In genomic region chr4:3954540-3955360, GRCh38 we compare ENCODE assay signal across 8 cellular contexts.
A peak's percentile ranks its signal among the peaks of the same experiment; 100 is the strongest.
DNase-seq lines count a peak whose midpoint lies in the region; ATAC-seq, FAIRE-seq and TF ChIP-seq lines count a peak whose summit lies in the region.
"Not testable (repeated sequence)": the region's sequence is repeated elsewhere in the genome, so short reads cannot be mapped to it uniquely, and the experiment has no call there.

No MANE protein-coding gene starts in this region.

- not testable (repeated sequence) for H2AFZ ChIP-seq in KMS-11 (ENCODE audit: low read depth)

- TF ChIP-seq POLR2A in A549 (IDR thresholded peaks at IDR 0.05; ENCODE audit: low read length) (peak; percentile 64), right lobe of liver (IDR thresholded peaks at IDR 0.05) (peak; percentile 10)

- not testable (repeated sequence) for TF ChIP-seq EP300 in A549 (IDR thresholded peaks at IDR 0.05)

- H3K4me2 ChIP-seq in A549 (peak overlapping the region; percentile 82), KMS-11 (peak overlapping the region; percentile 21; the same call in 1 of the 2 replicates)

- DNase-seq in A549 (ENCODE audit: low read depth in 1 of 2, low spot score in 1 of 2) (peak; percentile 51 to 88), RCC 7860 (ENCODE audit: low spot score) (peak; percentile 92), activated T-cell treated with anti-CD3 and anti-CD28 coated beads for 4 hours (peak; percentile 47), right lobe of liver (peak in 2 of 3 donors; percentile 58 to 71)
- peak; percentile 47 for DNase-seq in effector CD8-positive, alpha-beta T cell (lab: John Stamatoyannopoulos, UW)
- DNase-seq in stimulated activated CD4-positive, alpha-beta T cell treated with anti-CD3 and anti-CD28 coated beads, Interleukin-15, amount 100 ng/mL, for 1 hour (ENCODE audit: low read depth in 1 of 2, low spot score in 1 of 2) = peak; percentile 16 to 54

- H3K36me3 ChIP-seq in KMS-11 (ENCODE audit: insufficient read depth); right lobe of liver: not testable (repeated sequence)

- not testable (repeated sequence) for H4K20me1 ChIP-seq in KMS-11 (ENCODE audit: insufficient read depth)

- POLR2A ChIA-PET in A549 (lab: Yijun Ruan, JAX) = not testable (repeated sequence)

- 0% methylated on average over 17 of the region's 57 CpGs for WGBS in A549 (ENCODE audit: missing lambda C conversion rate)
- WGBS in right lobe of liver (ENCODE audit: insufficient coverage, low coverage, low lambda C conversion rate, missing lambda C conversion rate) = 2% methylated on average over 13 of the region's 57 CpGs

- CTCF ChIA-PET in A549 (lab: Yijun Ruan, JAX) = not testable (repeated sequence)

- H3K79me2 ChIP-seq in KMS-11 (ENCODE audit: insufficient read depth, low read depth) = not testable (repeated sequence)

- peaks cover 11% of the 10 kb centered on the region; the same call in 1 of the 3 replicates for H3K4me1 ChIP-seq in A549
- peaks cover 18% of the 10 kb centered on the region for H3K4me1 ChIP-seq in KMS-11 (ENCODE audit: low read depth, poor library complexity, severe bottlenecking)
- not testable (repeated sequence) for H3K4me1 ChIP-seq in right lobe of liver

- peak overlapping the region; percentile 88 for H3K4me3 ChIP-seq in A549
- H3K4me3 ChIP-seq in KMS-11 (IDR thresholded peaks at IDR 0.05; ENCODE audit: insufficient read depth, low read depth, low read length) = not testable (repeated sequence)
- H3K4me3 ChIP-seq in right lobe of liver = peak overlapping the region; percentile 70 to 78 (median 74)

- ATAC-seq in A549 (peak; percentile 44 to 54), GM19025 (IDR thresholded peaks at IDR 0.05; ENCODE audit: low read depth, unreplicated experiment) (peak; percentile 4)
- ATAC-seq in right lobe of liver = not testable (repeated sequence)

- TF ChIP-seq RAD21 in A549 (conservative IDR thresholded peaks at IDR 0.05 in 1 of 2, IDR thresholded peaks at IDR 0.05 in 1 of 2) = not testable (repeated sequence)

- H3K27ac ChIP-seq in A549 = peak overlapping the region; percentile 92 to 99
- H3K27ac ChIP-seq in KMS-11 = peak overlapping the region; percentile 39; the same call in 1 of the 2 replicates
- H3K27ac ChIP-seq in right lobe of liver = peak overlapping the region in 2 of 3 donors; percentile 37 to 64

- not testable (repeated sequence) for TF ChIP-seq CTCF in A549 (IDR thresholded peaks at IDR 0.05); KMS-11 (conservative IDR thresholded peaks at IDR 0.05; ENCODE audit: low read depth, low read length); right lobe of liver (IDR thresholded peaks at IDR 0.05)

- H3K9ac ChIP-seq in KMS-11 = peak overlapping the region; percentile 56; the same call in 1 of the 2 replicates

- H3K9me3 ChIP-seq in A549, right lobe of liver: not testable (repeated sequence)

- not testable (repeated sequence) for FAIRE-seq in A549 (lab: Jason Lieb, UNC)
- FAIRE-seq in RCC 7860 (lab: Jason Lieb, UNC) = peak; percentile 83

- H3K27me3 ChIP-seq in KMS-11 (ENCODE audit: insufficient read depth, low read depth); right lobe of liver: not testable (repeated sequence)

- intact Hi-C loops in right lobe of liver (cut with DNase I) = not testable (repeated sequence)

TF ChIP-seq in A549, 52 proteins besides CTCF, POLR2A, EP300 and RAD21:
- peak; percentile 63 for TF ChIP-seq MAX (IDR thresholded peaks at IDR 0.05)
- peak; percentile 20; the same call in 1 of the 2 replicates for TF ChIP-seq PHF8 (IDR thresholded peaks at IDR 0.05; ENCODE audit: borderline replicate concordance, low read depth)
- peak; percentile 26; the same call in 1 of the 2 replicates for TF ChIP-seq E2F6 (IDR thresholded peaks at IDR 0.05; ENCODE audit: borderline replicate concordance, low read depth)
- 0 out of 5 replicates have a peak, but pooled peaks of 1 of the 2 experiments have one; percentile 15 for TF ChIP-seq JUN (IDR thresholded peaks at IDR 0.05)
- TF ChIP-seq KDM5A (IDR thresholded peaks at IDR 0.05) = 0 out of 2 replicates have a peak, but pooled peaks have one; percentile 34
- peak; percentile 56 to 85; a peak in 3 of 4 replicates for TF ChIP-seq CEBPB (IDR thresholded peaks at IDR 0.05)
- peak; percentile 36; the same call in 1 of the 2 replicates for TF ChIP-seq JUNB (IDR thresholded peaks at IDR 0.05)
- 0 out of 2 replicates have a peak, but pooled peaks have one; percentile 35 for TF ChIP-seq FOSL2 (IDR thresholded peaks at IDR 0.05)
- peak; percentile 75 for TF ChIP-seq FOSL2 (CRISPR knock-in tag; IDR thresholded peaks at IDR 0.05)

Comparison
In these comparisons a context has a peak if more than half of its experiments do, and no peak if none do; other contexts are left out.
1. DNase-seq: peak in every context shown above with its lines; median percentile 92 in RCC 7860; 70 in A549; 64 in right lobe of liver; 47 in activated T-cell treated with anti-CD3 and anti-CD28 coated beads for 4 hours; 47 in effector CD8-positive, alpha-beta T cell; 35 in stimulated activated CD4-positive, alpha-beta T cell treated with anti-CD3 and anti-CD28 coated beads, Interleukin-15, amount 100 ng/mL, for 1 hour.
2. H3K27ac ChIP-seq: peak in every context shown above with its lines; median percentile 96 in A549; 50 in right lobe of liver; 39 in KMS-11.